1 cellular context compared by ENCODE assay signal in the genomic region with DNA sequence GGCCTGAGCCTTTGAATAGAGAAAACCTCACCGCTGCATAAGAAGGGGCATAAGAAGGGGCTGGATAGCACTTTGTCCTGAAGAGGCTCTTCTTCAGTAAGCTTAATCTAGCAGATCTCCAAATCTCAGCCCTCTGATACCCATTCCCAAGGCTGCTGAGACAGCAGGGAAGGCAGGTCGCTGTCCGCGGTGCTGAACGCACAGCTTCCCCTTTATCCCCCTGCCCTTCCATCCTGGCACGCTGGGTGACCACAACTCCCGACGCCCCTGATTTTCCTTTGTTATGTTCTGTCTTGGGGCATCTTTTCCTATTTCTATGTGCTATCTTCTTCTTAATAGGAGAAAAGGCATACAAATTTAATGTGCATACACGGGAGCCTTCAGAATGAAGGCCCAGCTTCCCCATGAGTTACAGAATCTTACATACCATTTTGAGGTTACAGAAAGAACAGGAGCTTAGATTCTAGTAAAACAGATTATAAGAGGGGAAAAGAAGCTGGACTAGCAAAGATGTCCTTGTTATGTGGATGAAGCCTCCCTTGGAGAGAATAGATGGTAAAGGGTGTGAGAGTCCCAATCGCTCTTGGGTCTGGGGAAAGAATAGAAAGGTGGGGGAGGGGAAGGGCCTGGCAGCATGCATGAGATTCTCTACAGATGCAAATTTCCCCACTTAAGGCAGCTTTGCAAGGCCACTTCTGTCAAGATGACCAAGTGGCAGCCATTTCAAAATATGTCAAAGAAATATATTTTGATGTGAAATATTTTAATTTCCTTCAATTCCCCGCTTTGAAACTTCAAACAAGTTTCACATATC.
TF ChIP-seq lines count a peak whose summit lies in the region.

No MANE protein-coding gene starts in this region.

TF ChIP-seq in HepG2, 621 proteins besides CTCF, POLR2A, EP300 and RAD21 (continued from another document and continues in another):
- TF ChIP-seq, protein P1, sequence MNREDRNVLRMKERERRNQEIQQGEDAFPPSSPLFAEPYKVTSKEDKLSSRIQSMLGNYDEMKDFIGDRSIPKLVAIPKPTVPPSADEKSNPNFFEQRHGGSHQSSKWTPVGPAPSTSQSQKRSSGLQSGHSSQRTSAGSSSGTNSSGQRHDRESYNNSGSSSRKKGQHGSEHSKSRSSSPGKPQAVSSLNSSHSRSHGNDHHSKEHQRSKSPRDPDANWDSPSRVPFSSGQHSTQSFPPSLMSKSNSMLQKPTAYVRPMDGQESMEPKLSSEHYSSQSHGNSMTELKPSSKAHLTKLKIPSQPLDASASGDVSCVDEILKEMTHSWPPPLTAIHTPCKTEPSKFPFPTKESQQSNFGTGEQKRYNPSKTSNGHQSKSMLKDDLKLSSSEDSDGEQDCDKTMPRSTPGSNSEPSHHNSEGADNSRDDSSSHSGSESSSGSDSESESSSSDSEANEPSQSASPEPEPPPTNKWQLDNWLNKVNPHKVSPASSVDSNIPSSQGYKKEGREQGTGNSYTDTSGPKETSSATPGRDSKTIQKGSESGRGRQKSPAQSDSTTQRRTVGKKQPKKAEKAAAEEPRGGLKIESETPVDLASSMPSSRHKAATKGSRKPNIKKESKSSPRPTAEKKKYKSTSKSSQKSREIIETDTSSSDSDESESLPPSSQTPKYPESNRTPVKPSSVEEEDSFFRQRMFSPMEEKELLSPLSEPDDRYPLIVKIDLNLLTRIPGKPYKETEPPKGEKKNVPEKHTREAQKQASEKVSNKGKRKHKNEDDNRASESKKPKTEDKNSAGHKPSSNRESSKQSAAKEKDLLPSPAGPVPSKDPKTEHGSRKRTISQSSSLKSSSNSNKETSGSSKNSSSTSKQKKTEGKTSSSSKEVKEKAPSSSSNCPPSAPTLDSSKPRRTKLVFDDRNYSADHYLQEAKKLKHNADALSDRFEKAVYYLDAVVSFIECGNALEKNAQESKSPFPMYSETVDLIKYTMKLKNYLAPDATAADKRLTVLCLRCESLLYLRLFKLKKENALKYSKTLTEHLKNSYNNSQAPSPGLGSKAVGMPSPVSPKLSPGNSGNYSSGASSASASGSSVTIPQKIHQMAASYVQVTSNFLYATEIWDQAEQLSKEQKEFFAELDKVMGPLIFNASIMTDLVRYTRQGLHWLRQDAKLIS (CRISPR knock-in tag; IDR thresholded peaks at IDR 0.05) = no peak
- TF ChIP-seq, protein P2, sequence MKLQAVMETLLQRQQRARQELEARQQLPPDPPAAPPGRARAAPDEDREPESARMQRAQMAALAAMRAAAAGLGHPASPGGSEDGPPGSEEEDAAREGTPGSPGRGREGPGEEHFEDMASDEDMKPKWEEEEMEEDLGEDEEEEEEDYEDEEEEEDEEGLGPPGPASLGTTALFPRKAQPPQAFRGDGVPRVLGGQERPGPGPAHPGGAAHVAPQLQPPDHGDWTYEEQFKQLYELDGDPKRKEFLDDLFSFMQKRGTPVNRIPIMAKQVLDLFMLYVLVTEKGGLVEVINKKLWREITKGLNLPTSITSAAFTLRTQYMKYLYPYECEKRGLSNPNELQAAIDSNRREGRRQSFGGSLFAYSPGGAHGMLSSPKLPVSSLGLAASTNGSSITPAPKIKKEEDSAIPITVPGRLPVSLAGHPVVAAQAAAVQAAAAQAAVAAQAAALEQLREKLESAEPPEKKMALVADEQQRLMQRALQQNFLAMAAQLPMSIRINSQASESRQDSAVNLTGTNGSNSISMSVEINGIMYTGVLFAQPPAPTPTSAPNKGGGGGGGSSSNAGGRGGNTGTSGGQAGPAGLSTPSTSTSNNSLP (IDR thresholded peaks at IDR 0.05; ENCODE audit: low read depth, low read length) = no peak
- TF ChIP-seq ZNF563 (CRISPR knock-in tag; IDR thresholded peaks at IDR 0.05) = peak; percentile 58; the same call in 1 of the 2 replicates
- TF ChIP-seq NFRKB (IDR thresholded peaks at IDR 0.05) = no peak
- TF ChIP-seq, protein P3, sequence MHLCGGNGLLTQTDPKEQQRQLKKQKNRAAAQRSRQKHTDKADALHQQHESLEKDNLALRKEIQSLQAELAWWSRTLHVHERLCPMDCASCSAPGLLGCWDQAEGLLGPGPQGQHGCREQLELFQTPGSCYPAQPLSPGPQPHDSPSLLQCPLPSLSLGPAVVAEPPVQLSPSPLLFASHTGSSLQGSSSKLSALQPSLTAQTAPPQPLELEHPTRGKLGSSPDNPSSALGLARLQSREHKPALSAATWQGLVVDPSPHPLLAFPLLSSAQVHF (CRISPR knock-in tag; IDR thresholded peaks at IDR 0.05) = no peak
- TF ChIP-seq, protein P4, sequence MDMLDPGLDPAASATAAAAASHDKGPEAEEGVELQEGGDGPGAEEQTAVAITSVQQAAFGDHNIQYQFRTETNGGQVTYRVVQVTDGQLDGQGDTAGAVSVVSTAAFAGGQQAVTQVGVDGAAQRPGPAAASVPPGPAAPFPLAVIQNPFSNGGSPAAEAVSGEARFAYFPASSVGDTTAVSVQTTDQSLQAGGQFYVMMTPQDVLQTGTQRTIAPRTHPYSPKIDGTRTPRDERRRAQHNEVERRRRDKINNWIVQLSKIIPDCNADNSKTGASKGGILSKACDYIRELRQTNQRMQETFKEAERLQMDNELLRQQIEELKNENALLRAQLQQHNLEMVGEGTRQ (IDR thresholded peaks at IDR 0.05; ENCODE audit: low read depth, low read length) = no peak
- TF ChIP-seq, protein P4 (CRISPR knock-in tag; IDR thresholded peaks at IDR 0.05; ENCODE audit: borderline replicate concordance) = no peak
- TF ChIP-seq FOXA3 (CRISPR knock-in tag; IDR thresholded peaks at IDR 0.05) = 0 out of 2 replicates have a peak, but pooled peaks have one; percentile 27
- TF ChIP-seq AHR (CRISPR knock-in tag; IDR thresholded peaks at IDR 0.05) = no peak
- TF ChIP-seq ZNF383 (CRISPR knock-in tag; IDR thresholded peaks at IDR 0.05; ENCODE audit: borderline replicate concordance) = no peak
- peak; percentile 89 for TF ChIP-seq NFKB2 (CRISPR knock-in tag; IDR thresholded peaks at IDR 0.05; ENCODE audit: borderline replicate concordance)
- TF ChIP-seq, protein P5, sequence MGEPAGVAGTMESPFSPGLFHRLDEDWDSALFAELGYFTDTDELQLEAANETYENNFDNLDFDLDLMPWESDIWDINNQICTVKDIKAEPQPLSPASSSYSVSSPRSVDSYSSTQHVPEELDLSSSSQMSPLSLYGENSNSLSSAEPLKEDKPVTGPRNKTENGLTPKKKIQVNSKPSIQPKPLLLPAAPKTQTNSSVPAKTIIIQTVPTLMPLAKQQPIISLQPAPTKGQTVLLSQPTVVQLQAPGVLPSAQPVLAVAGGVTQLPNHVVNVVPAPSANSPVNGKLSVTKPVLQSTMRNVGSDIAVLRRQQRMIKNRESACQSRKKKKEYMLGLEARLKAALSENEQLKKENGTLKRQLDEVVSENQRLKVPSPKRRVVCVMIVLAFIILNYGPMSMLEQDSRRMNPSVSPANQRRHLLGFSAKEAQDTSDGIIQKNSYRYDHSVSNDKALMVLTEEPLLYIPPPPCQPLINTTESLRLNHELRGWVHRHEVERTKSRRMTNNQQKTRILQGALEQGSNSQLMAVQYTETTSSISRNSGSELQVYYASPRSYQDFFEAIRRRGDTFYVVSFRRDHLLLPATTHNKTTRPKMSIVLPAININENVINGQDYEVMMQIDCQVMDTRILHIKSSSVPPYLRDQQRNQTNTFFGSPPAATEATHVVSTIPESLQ (CRISPR knock-in tag; conservative IDR thresholded peaks at IDR 0.05) = peak; percentile 93; the same call in 1 of the 2 replicates
- 0 out of 2 replicates have a peak, but pooled peaks have one; percentile 33 for TF ChIP-seq ATAD3A (CRISPR knock-in tag; IDR thresholded peaks at IDR 0.05)
- TF ChIP-seq, protein P6, sequence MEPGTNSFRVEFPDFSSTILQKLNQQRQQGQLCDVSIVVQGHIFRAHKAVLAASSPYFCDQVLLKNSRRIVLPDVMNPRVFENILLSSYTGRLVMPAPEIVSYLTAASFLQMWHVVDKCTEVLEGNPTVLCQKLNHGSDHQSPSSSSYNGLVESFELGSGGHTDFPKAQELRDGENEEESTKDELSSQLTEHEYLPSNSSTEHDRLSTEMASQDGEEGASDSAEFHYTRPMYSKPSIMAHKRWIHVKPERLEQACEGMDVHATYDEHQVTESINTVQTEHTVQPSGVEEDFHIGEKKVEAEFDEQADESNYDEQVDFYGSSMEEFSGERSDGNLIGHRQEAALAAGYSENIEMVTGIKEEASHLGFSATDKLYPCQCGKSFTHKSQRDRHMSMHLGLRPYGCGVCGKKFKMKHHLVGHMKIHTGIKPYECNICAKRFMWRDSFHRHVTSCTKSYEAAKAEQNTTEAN (CRISPR knock-in tag; conservative IDR thresholded peaks at IDR 0.05) = peak; percentile 82; the same call in 1 of the 2 replicates
- TF ChIP-seq, protein P7, sequence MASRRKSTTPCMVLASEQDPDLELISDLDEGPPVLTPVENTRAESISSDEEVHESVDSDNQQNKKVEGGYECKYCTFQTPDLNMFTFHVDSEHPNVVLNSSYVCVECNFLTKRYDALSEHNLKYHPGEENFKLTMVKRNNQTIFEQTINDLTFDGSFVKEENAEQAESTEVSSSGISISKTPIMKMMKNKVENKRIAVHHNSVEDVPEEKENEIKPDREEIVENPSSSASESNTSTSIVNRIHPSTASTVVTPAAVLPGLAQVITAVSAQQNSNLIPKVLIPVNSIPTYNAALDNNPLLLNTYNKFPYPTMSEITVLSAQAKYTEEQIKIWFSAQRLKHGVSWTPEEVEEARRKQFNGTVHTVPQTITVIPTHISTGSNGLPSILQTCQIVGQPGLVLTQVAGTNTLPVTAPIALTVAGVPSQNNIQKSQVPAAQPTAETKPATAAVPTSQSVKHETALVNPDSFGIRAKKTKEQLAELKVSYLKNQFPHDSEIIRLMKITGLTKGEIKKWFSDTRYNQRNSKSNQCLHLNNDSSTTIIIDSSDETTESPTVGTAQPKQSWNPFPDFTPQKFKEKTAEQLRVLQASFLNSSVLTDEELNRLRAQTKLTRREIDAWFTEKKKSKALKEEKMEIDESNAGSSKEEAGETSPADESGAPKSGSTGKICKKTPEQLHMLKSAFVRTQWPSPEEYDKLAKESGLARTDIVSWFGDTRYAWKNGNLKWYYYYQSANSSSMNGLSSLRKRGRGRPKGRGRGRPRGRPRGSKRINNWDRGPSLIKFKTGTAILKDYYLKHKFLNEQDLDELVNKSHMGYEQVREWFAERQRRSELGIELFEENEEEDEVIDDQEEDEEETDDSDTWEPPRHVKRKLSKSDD (CRISPR knock-in tag; IDR thresholded peaks at IDR 0.05; ENCODE audit: low read depth) = no peak
- peak; percentile 98 for TF ChIP-seq ZSCAN12 (CRISPR knock-in tag; IDR thresholded peaks at IDR 0.05)
- TF ChIP-seq, protein P8, sequence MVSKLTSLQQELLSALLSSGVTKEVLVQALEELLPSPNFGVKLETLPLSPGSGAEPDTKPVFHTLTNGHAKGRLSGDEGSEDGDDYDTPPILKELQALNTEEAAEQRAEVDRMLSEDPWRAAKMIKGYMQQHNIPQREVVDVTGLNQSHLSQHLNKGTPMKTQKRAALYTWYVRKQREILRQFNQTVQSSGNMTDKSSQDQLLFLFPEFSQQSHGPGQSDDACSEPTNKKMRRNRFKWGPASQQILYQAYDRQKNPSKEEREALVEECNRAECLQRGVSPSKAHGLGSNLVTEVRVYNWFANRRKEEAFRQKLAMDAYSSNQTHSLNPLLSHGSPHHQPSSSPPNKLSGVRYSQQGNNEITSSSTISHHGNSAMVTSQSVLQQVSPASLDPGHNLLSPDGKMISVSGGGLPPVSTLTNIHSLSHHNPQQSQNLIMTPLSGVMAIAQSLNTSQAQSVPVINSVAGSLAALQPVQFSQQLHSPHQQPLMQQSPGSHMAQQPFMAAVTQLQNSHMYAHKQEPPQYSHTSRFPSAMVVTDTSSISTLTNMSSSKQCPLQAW (CRISPR knock-in tag; IDR thresholded peaks at IDR 0.05) = no peak
- no peak for TF ChIP-seq ZNF24 (IDR thresholded peaks at IDR 0.05)
- TF ChIP-seq ZNF12 (CRISPR knock-in tag; IDR thresholded peaks at IDR 0.05) = 0 out of 2 replicates have a peak, but pooled peaks have one; percentile 39
- no peak for TF ChIP-seq RARG (CRISPR knock-in tag; IDR thresholded peaks at IDR 0.05; ENCODE audit: low read depth)
- TF ChIP-seq EED (CRISPR knock-in tag; IDR thresholded peaks at IDR 0.05) = no peak
- TF ChIP-seq ZNF207 (IDR thresholded peaks at IDR 0.05; ENCODE audit: borderline replicate concordance) = no peak
- TF ChIP-seq KLF16 (CRISPR knock-in tag; IDR thresholded peaks at IDR 0.05) = peak in 1 of 2 experiments; percentile 80; a peak in 1 of 4 replicates
- no peak for TF ChIP-seq PCBP1 (IDR thresholded peaks at IDR 0.05; ENCODE audit: borderline replicate concordance, low read depth, low read length)
- TF ChIP-seq FOXA1 (IDR thresholded peaks at IDR 0.05) = no peak
- no peak for TF ChIP-seq FOXA1 (CRISPR knock-in tag; IDR thresholded peaks at IDR 0.05)
- no peak for TF ChIP-seq GFI1 (CRISPR knock-in tag; IDR thresholded peaks at IDR 0.05; ENCODE audit: borderline replicate concordance)
- 0 out of 2 replicates have a peak, but pooled peaks have one; percentile 44 for TF ChIP-seq ZNF543 (CRISPR knock-in tag; IDR thresholded peaks at IDR 0.05)
- no peak for TF ChIP-seq SRSF1 (optimal IDR thresholded peaks at IDR 0.05; ENCODE audit: low read depth, low read length)
